24 cellular contexts compared by ENCODE assay signal in genomic region chr2:236162031-236162803, GRCh38. TPM values are rescaled to one million over a fixed set of nuclear protein-coding genes. Genes with fewer than 3 reads are reported as not detected.
DNase-seq lines count a peak whose midpoint lies in the region; TF ChIP-seq lines count a peak whose summit lies in the region.
"Had no signal": no experiment of that assay in that cellular context is flagged by ENCODE, and none has a peak within 500 bp of the region (broad histone marks: within the 10 kb centered on the region; RNA-seq: fewer than 3 reads in every experiment).

No MANE protein-coding gene starts in this region.

- H3K4me1 ChIP-seq in prostate gland (replicated peaks), result peaks cover 8% of the 10 kb centered on the region

- POLR2A ChIA-PET in RWPE1 (lab: Yijun Ruan, JAX; ENCODE audit: low non-redundant PET), result no interaction called here

- 58% methylated on average over 15 of the region's 15 CpGs for WGBS in prostate gland

- H3K27me3 ChIP-seq in prostate gland (replicated peaks; ENCODE audit: insufficient read depth), result peaks cover 42% of the 10 kb centered on the region

- no peaks in the 10 kb centered on the region for H3K9me3 ChIP-seq in prostate gland

- peaks cover 20% of the 10 kb centered on the region for H3K4me1 Mint-ChIP-seq in glutamatergic neuron (ENCODE audit: low read depth, unreplicated experiment)

- H3K36me3 Mint-ChIP-seq in glutamatergic neuron (ENCODE audit: unreplicated experiment), result no peaks in the 10 kb centered on the region
- H3K36me3 Mint-ChIP-seq: CD4-positive, alpha-beta memory T cell had no signal

- no peak overlapping the region for H3K27ac Mint-ChIP-seq in glutamatergic neuron (ENCODE audit: unreplicated experiment)
- H3K27ac Mint-ChIP-seq: activated CD8-positive, alpha-beta T cell treated with anti-CD3 and anti-CD28 coated beads for 36 hours; CD4-positive, alpha-beta memory T cell had no signal

- TF ChIP-seq CTCF in GM10266 (IDR thresholded peaks at IDR 0.05; ENCODE audit: control insufficient read depth, insufficient read depth, low read depth, missing control alignments) (no peak), RWPE1 (conservative IDR thresholded peaks at IDR 0.05; ENCODE audit: low read depth) (no peak), glutamatergic neuron (IDR thresholded peaks at IDR 0.05; ENCODE audit: partially characterized antibody, unreplicated experiment) (no peak), prostate gland (IDR thresholded peaks at IDR 0.05) (no peak)

- H3K27ac ChIP-seq in RWPE1 (peak overlapping the region; percentile 47), prostate gland (no peak overlapping the region)
- H3K27ac ChIP-seq: dorsolateral prefrontal cortex, epithelial cell of prostate, KMS-11 had no signal

- H3K27me3 Mint-ChIP-seq in glutamatergic neuron (ENCODE audit: unreplicated experiment), result peaks cover 19% of the 10 kb centered on the region

- no peak for TF ChIP-seq POLR2A in prostate gland (IDR thresholded peaks at IDR 0.05)

- H3K4me3 ChIP-seq in prostate gland, result no peak overlapping the region
- H3K4me3 ChIP-seq: dorsolateral prefrontal cortex had no signal

- CTCF ChIA-PET in RWPE1 (lab: Yijun Ruan, JAX), result no interaction called here

- H3K36me3 ChIP-seq in prostate gland, result no peaks in the 10 kb centered on the region

- intact Hi-C loops in prostate gland (cut with DNase I), result no loop called here

- DNase-seq in GM10266 (ENCODE audit: extremely low spot score) (peak; percentile 48), RWPE1 (ENCODE audit: low spot score) (no peak), glutamatergic neuron (no peak), retina (peak; percentile 50), amniotic stem cell (lab: John Stamatoyannopoulos, UW) (no peak), prostate gland (ENCODE audit: low spot score) (no peak), NCI-H524 (lab: John Stamatoyannopoulos, UW) (no peak)
- DNase-seq: activated CD8-positive, alpha-beta T cell treated with anti-CD3 and anti-CD28 coated beads for 36 hours; activated gamma-delta T cell; activated T-cell treated with anti-CD3 and anti-CD28 coated beads for 4 hours; CD4-positive, alpha-beta memory T cell; GF-D8; hippocampal formation; NCI-H69; occipital lobe; T1000 had no signal

- H3K9me3 Mint-ChIP-seq in glutamatergic neuron (ENCODE audit: unreplicated experiment), result peaks cover 2% of the 10 kb centered on the region
- H3K9me3 Mint-ChIP-seq: activated CD8-positive, alpha-beta T cell treated with anti-CD3 and anti-CD28 coated beads for 36 hours; CD4-positive, alpha-beta memory T cell had no signal

- peak overlapping the region; percentile 69 for H3K4me3 Mint-ChIP-seq in glutamatergic neuron (ENCODE audit: unreplicated experiment)
- H3K4me3 Mint-ChIP-seq: activated CD8-positive, alpha-beta T cell treated with anti-CD3 and anti-CD28 coated beads for 36 hours had no signal

RNA-seq across cellular contexts. Expression of gene GBX2, which starts 6.0 kb away (rescaled TPM):
- total RNA-seq in glutamatergic neuron (ENCODE audit: unreplicated experiment) (1.2 TPM), prostate gland (under 1 TPM in 1 of 2 donors, not detected in 1; 0.23 TPM)
- total RNA-seq: activated CD8-positive, alpha-beta T cell treated with anti-CD3 and anti-CD28 coated beads for 36 hours; cardiac septum; CD4-positive, alpha-beta memory T cell; fibroblast of villous mesenchyme; HT-29; occipital lobe; right cardiac atrium; ureter had no signal

Comparison
In these comparisons a context has a peak if more than half of its experiments do, and no peak if none do; other contexts are left out.
1. DNase-seq: peak in GM10266 (single experiment) and retina (single experiment); none in RWPE1 (single experiment), glutamatergic neuron (single experiment), amniotic stem cell (single experiment), prostate gland (single experiment) and NCI-H524 (0 of 2).